ENCODE assay signal across 12 cellular contexts in the genomic region with DNA sequence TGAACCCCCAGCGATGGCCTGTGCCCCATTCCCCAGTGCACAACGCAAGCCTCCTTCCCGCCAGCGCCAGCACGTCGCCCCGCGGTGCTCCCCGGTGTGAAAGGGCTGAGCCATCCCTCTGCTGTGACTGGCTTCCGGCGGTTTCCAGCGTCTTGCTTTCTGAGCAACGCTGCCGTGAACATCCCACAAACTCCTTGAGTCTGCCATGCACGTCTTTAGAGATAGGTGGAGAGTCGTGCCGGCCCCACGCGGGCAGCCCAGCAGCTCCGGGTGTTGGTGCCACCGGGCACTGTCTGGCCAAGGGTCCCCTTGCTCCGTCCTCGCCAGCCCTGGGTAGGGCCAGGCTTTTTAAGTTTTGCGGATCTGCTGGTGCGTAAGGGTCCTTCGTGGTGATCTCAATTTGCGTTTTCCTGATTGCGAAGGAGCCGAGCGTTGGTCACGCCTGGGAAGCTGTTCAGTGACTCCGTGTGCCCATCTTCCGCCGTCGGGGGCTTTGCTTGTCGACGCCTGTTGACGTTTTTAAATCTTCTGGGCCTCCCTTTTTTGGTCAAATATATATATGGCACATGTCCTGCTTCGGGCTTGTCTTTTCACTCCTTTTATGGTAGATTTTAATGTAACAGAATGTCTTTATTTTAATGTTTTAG.
DNase-seq lines count a peak whose midpoint lies in the region; ATAC-seq, FAIRE-seq and TF ChIP-seq lines count a peak whose summit lies in the region.
"Had no signal": no experiment of that assay in that cellular context is flagged by ENCODE, and none has a peak within 500 bp of the region (broad histone marks: within the 10 kb centered on the region; RNA-seq: fewer than 3 reads in every experiment).

No MANE protein-coding gene starts in this region.

- H2AFZ ChIP-seq in Karpas-422 (ENCODE audit: low read length): no peak overlapping the region

- peaks cover 3% of the 10 kb centered on the region for H3K36me3 Mint-ChIP-seq in activated CD8-positive, alpha-beta T cell treated with anti-CD3 and anti-CD28 coated beads for 36 hours (ENCODE audit: low read depth)
- H3K36me3 Mint-ChIP-seq in glutamatergic neuron (ENCODE audit: unreplicated experiment): no peaks in the 10 kb centered on the region

- H3K9me2 ChIP-seq in Karpas-422 (replicated peaks; ENCODE audit: insufficient read depth, low read length): no peaks in the 10 kb centered on the region

- no peak for FAIRE-seq in small intestine (lab: Jason Lieb, UNC)
- FAIRE-seq: endothelial cell of umbilical vein had no signal

- no peak overlapping the region for H3K9ac ChIP-seq in Karpas-422 (ENCODE audit: low read length)

- H4K20me1 ChIP-seq in Karpas-422 (ENCODE audit: insufficient read depth, low read depth, low read length): no peaks in the 10 kb centered on the region

- H3K4me1 Mint-ChIP-seq in activated CD8-positive, alpha-beta T cell treated with anti-CD3 and anti-CD28 coated beads for 36 hours (ENCODE audit: low read depth): peaks cover 50% of the 10 kb centered on the region
- peaks cover 11% of the 10 kb centered on the region for H3K4me1 Mint-ChIP-seq in glutamatergic neuron (ENCODE audit: low read depth, unreplicated experiment)

- H3K4me3 Mint-ChIP-seq in activated CD8-positive, alpha-beta T cell treated with anti-CD3 and anti-CD28 coated beads for 36 hours: peak overlapping the region; percentile 45
- H3K4me3 Mint-ChIP-seq in glutamatergic neuron (ENCODE audit: unreplicated experiment): no peak overlapping the region

- peaks cover 0 to 2% of the 10 kb centered on the region in 2 donors for H3K27me3 ChIP-seq in small intestine (ENCODE audit: control insufficient read depth in 2 of 2, insufficient read depth in 2 of 2, low read length in 2 of 2)
- no peaks in the 10 kb centered on the region for H3K27me3 ChIP-seq in Karpas-422 (ENCODE audit: low read length)

- H3K4me3 ChIP-seq in small intestine (ENCODE audit: low read depth in 1 of 2, low read length in 2 of 2) (no peak overlapping the region), Karpas-422 (ENCODE audit: low read length) (no peak overlapping the region)

- H3K79me2 ChIP-seq in Karpas-422 (ENCODE audit: low read length): no peaks in the 10 kb centered on the region

- H3K27ac Mint-ChIP-seq in activated CD8-positive, alpha-beta T cell treated with anti-CD3 and anti-CD28 coated beads for 36 hours: peak overlapping the region; percentile 79
- H3K27ac Mint-ChIP-seq in glutamatergic neuron (ENCODE audit: unreplicated experiment): no peak overlapping the region

- ATAC-seq in activated CD8-positive, alpha-beta T cell treated with anti-CD3 and anti-CD28 coated beads for 36 hours: peak; percentile 65
- no peak for ATAC-seq in GM18909 (IDR thresholded peaks at IDR 0.05; ENCODE audit: poor library complexity, unreplicated experiment)

- H3K36me3 ChIP-seq in KOPT-K1 (ENCODE audit: insufficient read depth, low read length): no peaks in the 10 kb centered on the region
- no peaks in the 10 kb centered on the region for H3K36me3 ChIP-seq in small intestine (ENCODE audit: control insufficient read depth in 2 of 2, insufficient read depth in 2 of 2, low read length in 2 of 2)
- H3K36me3 ChIP-seq in Karpas-422 (ENCODE audit: insufficient read depth, low read length): no peaks in the 10 kb centered on the region

- CTCF ChIA-PET in activated CD8-positive, alpha-beta T cell treated with anti-CD3 and anti-CD28 coated beads for 36 hours (lab: Charles Lee): no interaction called here

- H3K9me3 ChIP-seq in KOPT-K1 (ENCODE audit: insufficient read depth, low read length, poor library complexity, severe bottlenecking) (no peaks in the 10 kb centered on the region), small intestine (ENCODE audit: control insufficient read depth, low read depth) (no peaks in the 10 kb centered on the region), Karpas-422 (ENCODE audit: low read length) (no peaks in the 10 kb centered on the region)

- H3K4me2 ChIP-seq in Karpas-422 (ENCODE audit: low read depth, low read length, poor library complexity, severe bottlenecking): no peak overlapping the region

- 79 to 91% (median 84%) methylated on average over 39 of the region's 39 CpGs for WGBS in small intestine, 3 donors

- POLR2A ChIA-PET in activated CD8-positive, alpha-beta T cell treated with anti-CD3 and anti-CD28 coated beads for 36 hours (lab: Charles Lee): interaction anchor here (0.7 to 0.9 kb wide), 2 partner anchors 13 to 20 kb away, joined by 3 read pairs; no protein-coding TSS in a partner anchor

- no peak for TF ChIP-seq CTCF in activated CD8-positive, alpha-beta T cell treated with anti-CD3 and anti-CD28 coated beads for 36 hours (IDR thresholded peaks at IDR 0.05)
- TF ChIP-seq CTCF in glutamatergic neuron (IDR thresholded peaks at IDR 0.05; ENCODE audit: partially characterized antibody, unreplicated experiment): no peak

- H3K4me1 ChIP-seq in small intestine (ENCODE audit: control insufficient read depth in 2 of 2, insufficient read depth in 1 of 2, low read depth in 1 of 2, low read length in 1 of 2): no peaks in the 10 kb centered on the region
- H3K4me1 ChIP-seq in Karpas-422 (ENCODE audit: low read length): peaks cover 6% of the 10 kb centered on the region

- peak; percentile 74 for DNase-seq in activated CD8-positive, alpha-beta T cell treated with anti-CD3 and anti-CD28 coated beads for 36 hours
- peak; percentile 9 for DNase-seq in glutamatergic neuron
- peak; percentile 63 for DNase-seq in stimulated activated CD4-positive, alpha-beta T cell treated with anti-CD3 and anti-CD28 coated beads, Interleukin-1b, Interleukin-23, amount 100 ng/mL, for 48 hours
- DNase-seq in small intestine: no peak
- DNase-seq in amygdala (lab: John Stamatoyannopoulos, UW): no peak
- DNase-seq in Karpas-422: no peak
- DNase-seq: amniotic stem cell, Calu3, MM.1S had no signal

- H3K27ac ChIP-seq in KOPT-K1 (ENCODE audit: low read depth, low read length, poor library complexity, severe bottlenecking) (peak overlapping the region; percentile 58), small intestine (ENCODE audit: low read depth in 1 of 2, low read length in 1 of 2) (no peak overlapping the region), Karpas-422 (ENCODE audit: low read length) (no peak overlapping the region)

- H3K9me3 Mint-ChIP-seq in activated CD8-positive, alpha-beta T cell treated with anti-CD3 and anti-CD28 coated beads for 36 hours: peaks cover 5% of the 10 kb centered on the region
- peaks cover 6% of the 10 kb centered on the region for H3K9me3 Mint-ChIP-seq in glutamatergic neuron (ENCODE audit: unreplicated experiment)

- intact Hi-C loops in activated CD8-positive, alpha-beta T cell treated with anti-CD3 and anti-CD28 coated beads for 36 hours (cut with micrococcal nuclease): no loop called here

- H3K27me3 Mint-ChIP-seq in activated CD8-positive, alpha-beta T cell treated with anti-CD3 and anti-CD28 coated beads for 36 hours: no peaks in the 10 kb centered on the region
- peaks cover 8% of the 10 kb centered on the region for H3K27me3 Mint-ChIP-seq in glutamatergic neuron (ENCODE audit: unreplicated experiment)

Comparison
In these comparisons a context has a peak if more than half of its experiments do, and no peak if none do; other contexts are left out.
1. DNase-seq: peak in activated CD8-positive, alpha-beta T cell treated with anti-CD3 and anti-CD28 coated beads for 36 hours (single experiment), glutamatergic neuron (single experiment) and stimulated activated CD4-positive, alpha-beta T cell treated with anti-CD3 and anti-CD28 coated beads, Interleukin-1b, Interleukin-23, amount 100 ng/mL, for 48 hours (single experiment); none in small intestine (single experiment), amygdala (0 of 56) and Karpas-422 (single experiment).